ENCODE assay signal across 15 cellular contexts in the genomic region with DNA sequence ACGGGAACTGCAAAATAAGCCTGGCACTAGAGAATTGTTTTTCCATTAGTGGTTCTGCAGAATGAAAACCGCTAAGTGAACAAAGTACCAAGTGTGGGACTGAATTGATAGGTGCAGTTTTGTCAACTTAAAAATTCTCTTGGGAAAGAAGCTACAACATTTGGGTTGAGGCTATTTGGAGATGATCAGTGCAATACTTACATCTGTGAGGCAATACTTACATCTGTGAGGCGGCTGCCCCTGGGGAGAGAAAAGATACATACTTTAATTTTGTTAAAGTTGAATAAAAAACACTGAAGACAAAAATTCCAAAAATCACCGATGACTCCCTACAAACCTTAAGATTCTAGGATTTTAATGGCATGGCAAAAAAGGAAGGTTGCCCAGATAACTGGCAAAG. TPM values are rescaled to one million over a fixed set of nuclear protein-coding genes. Genes with fewer than 3 reads are reported as not detected.
A peak's percentile ranks its signal among the peaks of the same experiment; 100 is the strongest.
DNase-seq lines count a peak whose midpoint lies in the region; ATAC-seq lines count a peak whose summit lies in the region.
"Had no signal": no experiment of that assay in that cellular context is flagged by ENCODE, and none has a peak within 500 bp of the region (broad histone marks: within the 10 kb centered on the region; RNA-seq: fewer than 3 reads in every experiment).

No MANE protein-coding gene starts in this region.

- H3K79me1 ChIP-seq in mesenchymal stem cell (replicated peaks; ENCODE audit: low read length, poor library complexity, severe bottlenecking): peaks cover 4% of the 10 kb centered on the region

- H3K27ac Mint-ChIP-seq in activated naive CD4-positive, alpha-beta T cell treated with anti-CD3 and anti-CD28 coated beads, Interleukin-2, amount 50 U/mL, for 24 hours: peak overlapping the region; percentile 76
- H3K27ac Mint-ChIP-seq in activated T-helper 17 cell treated with anti-CD3 and anti-CD28 coated beads, Interleukin-2, amount 50 U/mL, for 72 hours: no peak overlapping the region

- H3K18ac ChIP-seq in mesenchymal stem cell (ENCODE audit: low read depth in 1 of 2, low read length in 2 of 2): no peak overlapping the region

- no peak overlapping the region for H2BK120ac ChIP-seq in mesenchymal stem cell (ENCODE audit: low read depth, low read length)

- peaks cover 4% of the 10 kb centered on the region for H3K4me1 ChIP-seq in mesenchymal stem cell (ENCODE audit: control insufficient read depth, insufficient read depth, low read depth, low read length)

- H3K27ac ChIP-seq in mesenchymal stem cell (ENCODE audit: low read length, poor library complexity, severe bottlenecking) (no peak overlapping the region), substantia nigra (ENCODE audit: low read depth, low read length, poor library complexity, severe bottlenecking) (peak overlapping the region; percentile 88)

- H4K8ac ChIP-seq in mesenchymal stem cell (ENCODE audit: low read length): no peak overlapping the region

- H3K27me3 Mint-ChIP-seq in activated naive CD4-positive, alpha-beta T cell treated with anti-CD3 and anti-CD28 coated beads, Interleukin-2, amount 50 U/mL, for 24 hours: no peaks in the 10 kb centered on the region
- H3K27me3 Mint-ChIP-seq in activated T-helper 17 cell treated with anti-CD3 and anti-CD28 coated beads, Interleukin-2, amount 50 U/mL, for 72 hours: no peaks in the 10 kb centered on the region

- peaks cover 27% of the 10 kb centered on the region for H3K4me1 Mint-ChIP-seq in activated naive CD4-positive, alpha-beta T cell treated with anti-CD3 and anti-CD28 coated beads, Interleukin-2, amount 50 U/mL, for 24 hours
- H3K4me1 Mint-ChIP-seq in activated T-helper 17 cell treated with anti-CD3 and anti-CD28 coated beads, Interleukin-2, amount 50 U/mL, for 72 hours: no peaks in the 10 kb centered on the region

- H2BK15ac ChIP-seq in mesenchymal stem cell (ENCODE audit: low read depth, poor library complexity, severe bottlenecking): no peak overlapping the region

- H3K27me3 ChIP-seq in mesenchymal stem cell (ENCODE audit: control insufficient read depth in 1 of 2, insufficient read depth in 1 of 2, low read length in 2 of 2): no peaks in the 10 kb centered on the region

- no peak overlapping the region for H3K14ac ChIP-seq in mesenchymal stem cell (ENCODE audit: low read length in 2 of 2)

- H2AK5ac ChIP-seq in mesenchymal stem cell (ENCODE audit: low read length, severe bottlenecking): no peak overlapping the region

- WGBS in mesenchymal stem cell: 92% methylated on average over 2 of the region's 4 CpGs

- no peak overlapping the region for H2BK5ac ChIP-seq in mesenchymal stem cell (ENCODE audit: low read depth, low read length, poor library complexity, severe bottlenecking)

- no peak for DNase-seq in activated naive CD4-positive, alpha-beta T cell treated with anti-CD3 and anti-CD28 coated beads, Interleukin-2, amount 50 U/mL, for 16 hours
- DNase-seq in mesenchymal stem cell: no peak
- DNase-seq in substantia nigra (lab: John Stamatoyannopoulos, UW): no peak
- no peak for DNase-seq in NCI-H1048 (lab: John Stamatoyannopoulos, UW)
- DNase-seq: AML-193; kidney; SIG-M5; stimulated activated CD8-positive, alpha-beta memory T cell treated with anti-CD3 and anti-CD28 coated beads, Interleukin-4, amount 100 ng/mL, for 48 hours had no signal

- H2BK12ac ChIP-seq in mesenchymal stem cell (ENCODE audit: low read length in 2 of 2): no peak overlapping the region

- peaks cover 22 to 31% of the 10 kb centered on the region in 2 experiments for H3K36me3 ChIP-seq in mesenchymal stem cell (ENCODE audit: control insufficient read depth in 1 of 2, insufficient read depth in 2 of 2, low read depth in 1 of 2, low read length in 2 of 2)

- no peaks in the 10 kb centered on the region for H3K36me3 Mint-ChIP-seq in activated naive CD4-positive, alpha-beta T cell treated with anti-CD3 and anti-CD28 coated beads, Interleukin-2, amount 50 U/mL, for 24 hours
- peaks cover 22% of the 10 kb centered on the region for H3K36me3 Mint-ChIP-seq in activated T-helper 17 cell treated with anti-CD3 and anti-CD28 coated beads, Interleukin-2, amount 50 U/mL, for 72 hours (ENCODE audit: low read depth)

- H3K9me3 ChIP-seq in mesenchymal stem cell (ENCODE audit: control insufficient read depth, low read length): no peaks in the 10 kb centered on the region

- no peak overlapping the region for H2AFZ ChIP-seq in mesenchymal stem cell (ENCODE audit: low read depth, low read length)

- ATAC-seq in activated T-helper 17 cell treated with anti-CD3 and anti-CD28 coated beads, Interleukin-2, amount 50 U/mL, for 72 hours (replicated peaks): no peak
- ATAC-seq in GM18511 (IDR thresholded peaks at IDR 0.05; ENCODE audit: unreplicated experiment) (no peak), HG02571 (IDR thresholded peaks at IDR 0.05; ENCODE audit: unreplicated experiment) (no peak)
- ATAC-seq: activated CD4-positive, CD25-positive, alpha-beta regulatory T cell treated with anti-CD3 and anti-CD28 coated beads, Interleukin-2, amount 50 U/mL, for 24 hours had no signal

- no peak overlapping the region for H4K91ac ChIP-seq in mesenchymal stem cell (ENCODE audit: low read length)

- no peak overlapping the region for H3K4me2 ChIP-seq in mesenchymal stem cell (ENCODE audit: low read length, poor library complexity, severe bottlenecking)

- H3K9ac ChIP-seq in mesenchymal stem cell (ENCODE audit: low read length): peak overlapping the region; percentile 79

- no peak overlapping the region for H3K4ac ChIP-seq in mesenchymal stem cell (ENCODE audit: low read depth in 1 of 2, low read length in 2 of 2)

- no peaks in the 10 kb centered on the region for H3K9me3 Mint-ChIP-seq in activated naive CD4-positive, alpha-beta T cell treated with anti-CD3 and anti-CD28 coated beads, Interleukin-2, amount 50 U/mL, for 24 hours
- H3K9me3 Mint-ChIP-seq in activated T-helper 17 cell treated with anti-CD3 and anti-CD28 coated beads, Interleukin-2, amount 50 U/mL, for 72 hours: no peaks in the 10 kb centered on the region

- H3K23ac ChIP-seq in mesenchymal stem cell (ENCODE audit: low read length in 2 of 2): no peak overlapping the region

- no peak overlapping the region for H3K4me3 ChIP-seq in mesenchymal stem cell (ENCODE audit: insufficient read depth in 1 of 2, low read depth in 1 of 2, low read length in 2 of 2)

- peak overlapping the region; percentile 43 for H3K4me3 Mint-ChIP-seq in activated naive CD4-positive, alpha-beta T cell treated with anti-CD3 and anti-CD28 coated beads, Interleukin-2, amount 50 U/mL, for 24 hours
- peak overlapping the region; percentile 49 for H3K4me3 Mint-ChIP-seq in activated T-helper 17 cell treated with anti-CD3 and anti-CD28 coated beads, Interleukin-2, amount 50 U/mL, for 72 hours

RNA-seq across cellular contexts. Expression of gene CFAP410, which starts 1.8 kb away (rescaled TPM):
- total RNA-seq in activated T-helper 17 cell treated with anti-CD3 and anti-CD28 coated beads, Interleukin-2, amount 50 U/mL, for 72 hours: 10 to 100 TPM; 13.7 to 16.4 TPM
- 10.7 TPM for polyA plus RNA-seq in mesenchymal stem cell (2013, experiment 1 of 2)
- polyA plus RNA-seq in mesenchymal stem cell (2013, experiment 2 of 2): 9.1 TPM

RNA-seq across cellular contexts. Expression of gene TRPM2, which starts 16.0 kb away (rescaled TPM):
- 10 to 100 TPM; 10.7 to 25.6 TPM for total RNA-seq in activated T-helper 17 cell treated with anti-CD3 and anti-CD28 coated beads, Interleukin-2, amount 50 U/mL, for 72 hours
- 0.21 TPM for polyA plus RNA-seq in mesenchymal stem cell (2013, experiment 1 of 2)
- polyA plus RNA-seq in mesenchymal stem cell (2013, experiment 2 of 2): 0.23 TPM
- total RNA-seq: G401 had no signal

RNA-seq across cellular contexts. Expression of gene PFKL, which starts 37.6 kb away (rescaled TPM):
- 100 to 1,000 TPM; 150 to 184 TPM for total RNA-seq in activated T-helper 17 cell treated with anti-CD3 and anti-CD28 coated beads, Interleukin-2, amount 50 U/mL, for 72 hours
- 61.3 TPM for polyA plus RNA-seq in mesenchymal stem cell (2013, experiment 1 of 2)
- 59.9 TPM for polyA plus RNA-seq in mesenchymal stem cell (2013, experiment 2 of 2)

RNA-seq across cellular contexts. Expression of gene AIRE, which starts 51.8 kb away (rescaled TPM):
- total RNA-seq in activated T-helper 17 cell treated with anti-CD3 and anti-CD28 coated beads, Interleukin-2, amount 50 U/mL, for 72 hours: not detected
- polyA plus RNA-seq in mesenchymal stem cell (2013, experiment 1 of 2): 0.03 TPM
- polyA plus RNA-seq in mesenchymal stem cell (2013, experiment 2 of 2): 0.05 TPM
- total RNA-seq: HT1080 had no signal
